Comparison of ENCODE assay signal across 18 cellular contexts in the genomic region with DNA sequence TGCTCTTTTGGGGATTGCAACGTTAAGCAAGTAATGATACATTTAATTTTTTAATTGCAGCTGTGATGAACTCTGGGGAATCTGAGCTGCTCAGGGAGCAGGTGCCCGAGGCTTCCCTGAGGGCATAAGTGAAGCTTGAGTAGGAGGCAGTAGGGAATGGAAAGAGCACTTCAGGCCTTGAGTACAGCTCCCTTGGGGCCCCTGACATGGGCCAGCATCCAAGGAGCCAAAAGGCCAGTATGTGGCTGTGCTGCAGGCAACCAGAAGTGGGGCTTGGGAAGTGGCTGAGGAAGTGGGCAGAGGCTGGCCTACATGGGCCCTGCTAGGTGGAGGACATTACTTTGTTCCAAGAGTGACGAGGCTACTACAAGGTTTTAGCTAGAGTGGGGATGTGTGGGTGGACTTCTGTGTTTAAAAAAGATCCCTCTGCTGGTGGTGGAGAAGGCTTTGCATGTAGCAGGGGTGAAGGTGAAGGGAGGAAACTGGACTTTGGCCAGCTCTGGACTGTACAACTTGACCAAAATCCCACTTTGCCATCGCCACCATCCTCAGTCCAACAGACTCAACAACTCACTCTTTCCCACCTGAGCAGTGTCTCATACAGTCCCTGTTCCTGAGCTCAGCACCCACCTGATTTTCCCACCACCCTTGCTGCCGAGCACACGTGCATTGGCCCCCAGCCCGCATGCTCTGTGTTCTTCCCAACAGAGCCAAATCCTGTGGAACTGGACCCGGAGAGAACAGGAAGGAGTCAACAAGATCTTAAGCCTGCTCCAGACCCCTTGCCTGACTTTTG. TPM values are rescaled to one million over a fixed set of nuclear protein-coding genes. Genes with fewer than 3 reads are reported as not detected.
DNase-seq lines count a peak whose midpoint lies in the region; ATAC-seq lines count a peak whose summit lies in the region.
"Had no signal": no experiment of that assay in that cellular context is flagged by ENCODE, and none has a peak within 500 bp of the region (broad histone marks: within the 10 kb centered on the region; RNA-seq: fewer than 3 reads in every experiment).

No MANE protein-coding gene starts in this region.

- no peak overlapping the region for H3K27ac Mint-ChIP-seq in activated CD8-positive, alpha-beta memory T cell treated with anti-CD3 and anti-CD28 coated beads, Interleukin-2, amount 10 ng/mL, durations not matched to agents 7 days and 5 days
- H3K27ac Mint-ChIP-seq in memory B cell, result peak overlapping the region; percentile 98

- no peak overlapping the region for H3K4me3 Mint-ChIP-seq in activated CD8-positive, alpha-beta memory T cell treated with anti-CD3 and anti-CD28 coated beads, Interleukin-2, amount 10 ng/mL, durations not matched to agents 7 days and 5 days
- no peak overlapping the region for H3K4me3 Mint-ChIP-seq in memory B cell
- H3K4me3 Mint-ChIP-seq: activated CD4-positive, alpha-beta T cell treated with anti-CD3 and anti-CD28 coated beads, Interleukin-2, amount 10 ng/mL, durations not matched to agents 24 days and 14 days; neural crest cell had no signal

- H3K4me1 Mint-ChIP-seq in activated CD8-positive, alpha-beta memory T cell treated with anti-CD3 and anti-CD28 coated beads, Interleukin-2, amount 10 ng/mL, durations not matched to agents 7 days and 5 days, result peaks cover 51% of the 10 kb centered on the region
- peaks cover 26% of the 10 kb centered on the region for H3K4me1 Mint-ChIP-seq in memory B cell

- DNase-seq in NCI-H1417 (lab: John Stamatoyannopoulos, UW), result peak; percentile 11 to 90 (median 71)
- no peak for DNase-seq in NCI-H1417 treated with DMSO at 0.1 percent for 48 hours (lab: John Stamatoyannopoulos, UW)
- DNase-seq in DMS79 (lab: John Stamatoyannopoulos, UW), result peak; percentile 75
- peak; percentile 39 for DNase-seq in activated CD8-positive, alpha-beta memory T cell treated with anti-CD3 and anti-CD28 coated beads, Interleukin-2, amount 10 ng/mL, durations not matched to agents 7 days and 5 days
- no peak for DNase-seq in memory B cell (ENCODE audit: low spot score in 2 of 2)
- no peak for DNase-seq in HuH-7.5 (ENCODE audit: low spot score)
- no peak for DNase-seq in epidermal melanocyte (ENCODE audit: insufficient read length, low spot score)
- DNase-seq: 8988T; activated CD4-positive, alpha-beta T cell treated with anti-CD3 and anti-CD28 coated beads, Interleukin-2, amount 10 ng/mL, durations not matched to agents 24 days and 14 days; activated gamma-delta T cell treated with Interleukin-2 at 50 U/mL for 16 hours; H7; NCI-H1092 treated with DMSO at 0.1 percent for 48 hours; NCI-H774; stomach had no signal

- ATAC-seq in activated CD8-positive, alpha-beta memory T cell treated with anti-CD3 and anti-CD28 coated beads, Interleukin-2, amount 10 ng/mL, durations not matched to agents 7 days and 5 days, result no peak
- no peak for ATAC-seq in memory B cell (ENCODE audit: low read depth)
- ATAC-seq in GM21717 (IDR thresholded peaks at IDR 0.05; ENCODE audit: unreplicated experiment), result no peak

- peaks cover 2% of the 10 kb centered on the region for H3K36me3 Mint-ChIP-seq in activated CD8-positive, alpha-beta memory T cell treated with anti-CD3 and anti-CD28 coated beads, Interleukin-2, amount 10 ng/mL, durations not matched to agents 7 days and 5 days
- H3K36me3 Mint-ChIP-seq in memory B cell, result peaks cover 2% of the 10 kb centered on the region

- peaks cover 12% of the 10 kb centered on the region for H3K27me3 Mint-ChIP-seq in activated CD8-positive, alpha-beta memory T cell treated with anti-CD3 and anti-CD28 coated beads, Interleukin-2, amount 10 ng/mL, durations not matched to agents 7 days and 5 days
- peaks cover 3% of the 10 kb centered on the region for H3K27me3 Mint-ChIP-seq in memory B cell
- H3K27me3 Mint-ChIP-seq: activated CD4-positive, alpha-beta T cell treated with anti-CD3 and anti-CD28 coated beads, Interleukin-2, amount 10 ng/mL, durations not matched to agents 24 days and 14 days had no signal

- CTCF ChIA-PET in activated CD8-positive, alpha-beta memory T cell treated with anti-CD3 and anti-CD28 coated beads, Interleukin-2, amount 10 ng/mL, durations not matched to agents 7 days and 5 days (lab: Charles Lee), result interaction anchor here (1.0 to 3.5 kb wide), 6 partner anchors 12 to 70 kb away, joined by 3 to 16 read pairs (median 7); a partner anchor contains a TSS

- H3K9me3 Mint-ChIP-seq in activated CD8-positive, alpha-beta memory T cell treated with anti-CD3 and anti-CD28 coated beads, Interleukin-2, amount 10 ng/mL, durations not matched to agents 7 days and 5 days (ENCODE audit: low read depth), result no peaks in the 10 kb centered on the region
- H3K9me3 Mint-ChIP-seq in memory B cell, result no peaks in the 10 kb centered on the region
- H3K9me3 Mint-ChIP-seq: activated CD4-positive, alpha-beta T cell treated with anti-CD3 and anti-CD28 coated beads, Interleukin-2, amount 10 ng/mL, durations not matched to agents 24 days and 14 days had no signal

RNA-seq across cellular contexts. Expression of a gene that starts 10.9 kb away (rescaled TPM):
- total RNA-seq in activated CD8-positive, alpha-beta memory T cell treated with anti-CD3 and anti-CD28 coated beads, Interleukin-2, amount 10 ng/mL, durations not matched to agents 7 days and 5 days, result 10 to 100 TPM in 1 of 2 experiments, 1 to 10 TPM in 1; 7.9 to 10.2 TPM
- total RNA-seq: bronchial epithelial cell, glomerular endothelial cell, H7, neural crest cell had no signal

Comparison
In these comparisons a context has a peak if more than half of its experiments do, and no peak if none do; other contexts are left out.
1. DNase-seq: peak in NCI-H1417 (3 of 3), DMS79 (single experiment) and activated CD8-positive, alpha-beta memory T cell treated with anti-CD3 and anti-CD28 coated beads, Interleukin-2, amount 10 ng/mL, durations not matched to agents 7 days and 5 days (single experiment); none in NCI-H1417 treated with DMSO at 0.1 percent for 48 hours (single experiment), memory B cell (0 of 2), HuH-7.5 (single experiment) and epidermal melanocyte (single experiment).